23 cellular contexts compared by ENCODE assay signal in genomic region chr16:69707920-69708683, GRCh38. TPM values are rescaled to one million over a fixed set of nuclear protein-coding genes. Genes with fewer than 3 reads are reported as not detected.
DNase-seq lines count a peak whose midpoint lies in the region; ATAC-seq and TF ChIP-seq lines count a peak whose summit lies in the region.
"Had no signal": no experiment of that assay in that cellular context is flagged by ENCODE, and none has a peak within 500 bp of the region (broad histone marks: within the 10 kb centered on the region; RNA-seq: fewer than 3 reads in every experiment).

No MANE protein-coding gene starts in this region.

- peaks cover 39% of the 10 kb centered on the region for H3K36me3 ChIP-seq in PC-9 (ENCODE audit: low read depth)
- H3K36me3 ChIP-seq in esophagus squamous epithelium: peaks cover 4 to 62% (median 18%) of the 10 kb centered on the region in 3 donors
- H3K36me3 ChIP-seq in A673 (ENCODE audit: insufficient read depth, low read length, poor library complexity, severe bottlenecking): peaks cover 8% of the 10 kb centered on the region
- H3K36me3 ChIP-seq: breast epithelium had no signal

- H3K9me3 ChIP-seq in PC-9 (ENCODE audit: insufficient read depth, low read depth): no peaks in the 10 kb centered on the region
- no peaks in the 10 kb centered on the region for H3K9me3 ChIP-seq in esophagus squamous epithelium
- H3K9me3 ChIP-seq in A673 (ENCODE audit: low read depth, low read length, poor library complexity, severe bottlenecking): no peaks in the 10 kb centered on the region
- H3K9me3 ChIP-seq: adrenal gland, breast epithelium, suprapubic skin had no signal

- H3K4me2 ChIP-seq in PC-9: no peak overlapping the region
- H3K4me2 ChIP-seq: hepatocyte had no signal

- H2AFZ ChIP-seq in PC-9: no peak overlapping the region
- H2AFZ ChIP-seq: hepatocyte had no signal

- H3K4me3 Mint-ChIP-seq in activated naive CD4-positive, alpha-beta T cell treated with anti-CD3 and anti-CD28 coated beads, Interleukin-2, amount 50 U/mL, for 24 hours: no peak overlapping the region
- H3K4me3 Mint-ChIP-seq in activated naive CD4-positive, alpha-beta T cell treated with anti-CD3 and anti-CD28 coated beads for 36 hours: no peak overlapping the region
- no peak overlapping the region for H3K4me3 Mint-ChIP-seq in stimulated activated naive B cell treated with anti-CD40 and anti-IgM and Interleukin-4, amounts not matched to agents 10 μg/mL and 1 μg/mL and 100 μg/mL, for 72 hours
- H3K4me3 Mint-ChIP-seq: CD8-positive, alpha-beta T cell had no signal

- 81 to 82% methylated on average over 10 of the region's 10 CpGs for WGBS in esophagus squamous epithelium, 2 donors

- H3K4me1 Mint-ChIP-seq in activated naive CD4-positive, alpha-beta T cell treated with anti-CD3 and anti-CD28 coated beads, Interleukin-2, amount 50 U/mL, for 24 hours: peaks cover 11% of the 10 kb centered on the region
- peaks cover 8% of the 10 kb centered on the region for H3K4me1 Mint-ChIP-seq in activated naive CD4-positive, alpha-beta T cell treated with anti-CD3 and anti-CD28 coated beads for 36 hours (ENCODE audit: low read depth)
- H3K4me1 Mint-ChIP-seq in stimulated activated naive B cell treated with anti-CD40 and anti-IgM and Interleukin-4, amounts not matched to agents 10 μg/mL and 1 μg/mL and 100 μg/mL, for 72 hours: peaks cover 0 to 1% of the 10 kb centered on the region in 2 donors

- ATAC-seq in stimulated activated naive B cell treated with anti-CD40 and anti-IgM and Interleukin-4, amounts not matched to agents 10 μg/mL and 1 μg/mL and 100 μg/mL, for 72 hours (replicated peaks): no peak
- ATAC-seq: CD8-positive, alpha-beta T cell; foreskin keratinocyte; GM12878; right cardiac atrium had no signal

- no peaks in the 10 kb centered on the region for H3K9me3 Mint-ChIP-seq in activated naive CD4-positive, alpha-beta T cell treated with anti-CD3 and anti-CD28 coated beads, Interleukin-2, amount 50 U/mL, for 24 hours
- H3K9me3 Mint-ChIP-seq in activated naive CD4-positive, alpha-beta T cell treated with anti-CD3 and anti-CD28 coated beads for 36 hours: no peaks in the 10 kb centered on the region
- H3K9me3 Mint-ChIP-seq in stimulated activated naive B cell treated with anti-CD40 and anti-IgM and Interleukin-4, amounts not matched to agents 10 μg/mL and 1 μg/mL and 100 μg/mL, for 72 hours: no peaks in the 10 kb centered on the region
- H3K9me3 Mint-ChIP-seq: CD8-positive, alpha-beta T cell had no signal

- POLR2A ChIA-PET in PC-9 (lab: Charles Lee; ENCODE audit: unreplicated experiment) (no interaction called here), A673 (lab: Charles Lee; ENCODE audit: low non-redundant PET) (no interaction called here)

- no peak for DNase-seq in activated naive CD4-positive, alpha-beta T cell treated with anti-CD3 and anti-CD28 coated beads for 36 hours
- DNase-seq in PC-9 (no peak), esophagus squamous epithelium (lab: John Stamatoyannopoulos, UW) (no peak), A673 (ENCODE audit: low spot score) (no peak), NCI-H345 treated with DMSO at 0.1 percent for 48 hours (lab: John Stamatoyannopoulos, UW; ENCODE audit: unreplicated experiment) (no peak), T-helper 1 cell (no peak)
- DNase-seq in stimulated activated naive B cell treated with anti-CD40 and anti-IgM and Interleukin-4, amounts not matched to agents 10 μg/mL and 1 μg/mL and 100 μg/mL, for 72 hours: no peak
- DNase-seq: activated CD4-positive, alpha-beta T cell treated with anti-CD3 and anti-CD28 coated beads for 48 hours; CD8-positive, alpha-beta T cell; DMS79; foreskin keratinocyte; KG1; NCI-H1694; NCI-H774; nucleus accumbens; right cardiac atrium; Right ventricle myocardium superior had no signal

- peaks cover 48% of the 10 kb centered on the region for H4K20me1 ChIP-seq in PC-9 (ENCODE audit: insufficient read depth)

- H3K27me3 ChIP-seq in PC-9 (ENCODE audit: insufficient read depth, low read depth) (no peaks in the 10 kb centered on the region), esophagus squamous epithelium (no peaks in the 10 kb centered on the region), A673 (replicated peaks; ENCODE audit: insufficient read depth, low read depth, low read length, poor library complexity) (no peaks in the 10 kb centered on the region)
- H3K27me3 ChIP-seq: adrenal gland, breast epithelium, foreskin keratinocyte, hepatocyte, suprapubic skin had no signal

- H3K4me1 ChIP-seq in PC-9 (replicated peaks; ENCODE audit: insufficient read depth): peaks cover 18% of the 10 kb centered on the region
- H3K4me1 ChIP-seq in esophagus squamous epithelium: peaks cover 0 to 70% (median 20%) of the 10 kb centered on the region in 3 donors
- no peaks in the 10 kb centered on the region for H3K4me1 ChIP-seq in A673 (ENCODE audit: insufficient read depth, low read length, poor library complexity, severe bottlenecking)

- no peaks in the 10 kb centered on the region for H3K9me2 ChIP-seq in PC-9 (ENCODE audit: insufficient read depth)

- TF ChIP-seq POLR2A in esophagus squamous epithelium (IDR thresholded peaks at IDR 0.05): no peak

- H3K79me2 ChIP-seq in PC-9 (ENCODE audit: low read depth): peaks cover 8% of the 10 kb centered on the region; the same call in 1 of the 2 replicates

- intact Hi-C loops in activated naive CD4-positive, alpha-beta T cell treated with anti-CD3 and anti-CD28 coated beads for 36 hours (cut with micrococcal nuclease): loop anchor here (2.0 to 5.0 kb wide), 3 partner anchors 55 to 311 kb away; partner anchors contain the start of gene WWP2
- intact Hi-C loops in PC-9 (cut with micrococcal nuclease; ENCODE audit: unreplicated experiment) (loop anchor here (5.0 kb wide), 1 partner anchor 311 kb away; no protein-coding TSS in a partner anchor), esophagus squamous epithelium (cut with DNase I) (loop anchor here (10.0 kb wide), 1 partner anchor 313 kb away; no protein-coding TSS in a partner anchor), A673 (cut with micrococcal nuclease; ENCODE audit: unreplicated experiment) (loop anchor here (5.0 to 10.0 kb wide), 2 partner anchors 227 to 311 kb away; no protein-coding TSS in a partner anchor)

- BruUV-seq in PC-9 (replicated peaks; lab: Mats Ljungman, UMichigan): no TSS peak
- BruUV-seq in A673 (replicated peaks; lab: Mats Ljungman, UMichigan): no TSS peak

- no peak overlapping the region for H3K4me3 ChIP-seq in PC-9
- H3K4me3 ChIP-seq in esophagus squamous epithelium: no peak overlapping the region
- H3K4me3 ChIP-seq in A673 (ENCODE audit: low read depth, low read length, poor library complexity, severe bottlenecking): no peak overlapping the region
- H3K4me3 ChIP-seq: adrenal gland, breast epithelium, GM12878, hepatocyte, suprapubic skin had no signal

- peak overlapping the region; percentile 9 for H3K27ac Mint-ChIP-seq in activated naive CD4-positive, alpha-beta T cell treated with anti-CD3 and anti-CD28 coated beads, Interleukin-2, amount 50 U/mL, for 24 hours
- H3K27ac Mint-ChIP-seq in activated naive CD4-positive, alpha-beta T cell treated with anti-CD3 and anti-CD28 coated beads for 36 hours: no peak overlapping the region
- H3K27ac Mint-ChIP-seq in stimulated activated naive B cell treated with anti-CD40 and anti-IgM and Interleukin-4, amounts not matched to agents 10 μg/mL and 1 μg/mL and 100 μg/mL, for 72 hours: peak overlapping the region; percentile 67
- H3K27ac Mint-ChIP-seq: CD8-positive, alpha-beta T cell had no signal

- H3K27me3 Mint-ChIP-seq in activated naive CD4-positive, alpha-beta T cell treated with anti-CD3 and anti-CD28 coated beads, Interleukin-2, amount 50 U/mL, for 24 hours: no peaks in the 10 kb centered on the region
- H3K27me3 Mint-ChIP-seq in activated naive CD4-positive, alpha-beta T cell treated with anti-CD3 and anti-CD28 coated beads for 36 hours (ENCODE audit: low read depth): no peaks in the 10 kb centered on the region
- H3K27me3 Mint-ChIP-seq in stimulated activated naive B cell treated with anti-CD40 and anti-IgM and Interleukin-4, amounts not matched to agents 10 μg/mL and 1 μg/mL and 100 μg/mL, for 72 hours: no peaks in the 10 kb centered on the region

- CTCF ChIA-PET in activated naive CD4-positive, alpha-beta T cell treated with anti-CD3 and anti-CD28 coated beads for 36 hours (lab: Charles Lee): interaction anchor here (0.7 to 6.2 kb wide), 10 partner anchors 16 to 379 kb away, joined by 3 to 58 read pairs (median 4); partner anchors contain the start of genes NOB1 and NQO1
- CTCF ChIA-PET in PC-9 (lab: Charles Lee) (no interaction called here), A673 (lab: Charles Lee) (interaction anchor here (0.6 to 1.8 kb wide), 2 partner anchors 46 to 174 kb away, joined by 3 read pairs; partner anchors contain the start of gene NOB1)

- peaks cover 95% of the 10 kb centered on the region for H3F3A ChIP-seq in PC-9 (ENCODE audit: insufficient read depth, low read depth)

- TF ChIP-seq CTCF in PC-9 (conservative IDR thresholded peaks at IDR 0.05): no peak
- TF ChIP-seq CTCF in esophagus squamous epithelium (IDR thresholded peaks at IDR 0.05): no peak
- no peak for TF ChIP-seq CTCF in A673 (conservative IDR thresholded peaks at IDR 0.05; ENCODE audit: low read depth, low read length)

- H3K27ac ChIP-seq in PC-9 (peak overlapping the region; percentile 33), esophagus squamous epithelium (peak overlapping the region in 3 of 4 donors; percentile 19 to 75 (median 30)), A673 (ENCODE audit: low read depth, low read length, poor library complexity, severe bottlenecking) (no peak overlapping the region)
- H3K27ac ChIP-seq: breast epithelium, foreskin keratinocyte, hepatocyte, suprapubic skin had no signal

- H3K36me3 Mint-ChIP-seq in activated naive CD4-positive, alpha-beta T cell treated with anti-CD3 and anti-CD28 coated beads, Interleukin-2, amount 50 U/mL, for 24 hours: no peaks in the 10 kb centered on the region
- no peaks in the 10 kb centered on the region for H3K36me3 Mint-ChIP-seq in activated naive CD4-positive, alpha-beta T cell treated with anti-CD3 and anti-CD28 coated beads for 36 hours (ENCODE audit: low read depth)
- peaks cover 24 to 31% of the 10 kb centered on the region in 2 donors for H3K36me3 Mint-ChIP-seq in stimulated activated naive B cell treated with anti-CD40 and anti-IgM and Interleukin-4, amounts not matched to agents 10 μg/mL and 1 μg/mL and 100 μg/mL, for 72 hours

RNA-seq across cellular contexts. Expression of gene NQO1, which starts 18.3 kb away (rescaled TPM):
- 10 to 100 TPM; 11.6 to 11.9 TPM for total RNA-seq in activated naive CD4-positive, alpha-beta T cell treated with anti-CD3 and anti-CD28 coated beads for 36 hours
- total RNA-seq in PC-9 (2021): 837 and 853 TPM in 2 replicates
- 100 to 1,000 TPM; 152 to 442 (median 247) TPM for total RNA-seq in esophagus squamous epithelium
- 46.9 and 61.7 TPM in 2 replicates for total RNA-seq in A673 (2021)

RNA-seq across cellular contexts. Expression of gene NOB1, which starts 46.6 kb away (rescaled TPM):
- 100 to 1,000 TPM; 110 to 114 TPM for total RNA-seq in activated naive CD4-positive, alpha-beta T cell treated with anti-CD3 and anti-CD28 coated beads for 36 hours
- total RNA-seq in PC-9 (2021) (66.9 and 93.2 TPM in 2 replicates), esophagus squamous epithelium (10 to 100 TPM; 34.4 to 55.1 (median 45.2) TPM), A673 (2021) (78.1 and 93.3 TPM in 2 replicates)

RNA-seq across cellular contexts. Expression of gene WWP2, which starts 54.0 kb away (rescaled TPM):
- 10 to 100 TPM; 27.7 to 32.3 TPM for total RNA-seq in activated naive CD4-positive, alpha-beta T cell treated with anti-CD3 and anti-CD28 coated beads for 36 hours
- total RNA-seq in PC-9 (2021) (38.8 and 46.4 TPM in 2 replicates), esophagus squamous epithelium (10 to 100 TPM; 23.4 to 32.8 (median 29.6) TPM), A673 (2021) (32.4 and 38.5 TPM in 2 replicates)
